ENCODE assay signal across 13 cellular contexts in the genomic region with DNA sequence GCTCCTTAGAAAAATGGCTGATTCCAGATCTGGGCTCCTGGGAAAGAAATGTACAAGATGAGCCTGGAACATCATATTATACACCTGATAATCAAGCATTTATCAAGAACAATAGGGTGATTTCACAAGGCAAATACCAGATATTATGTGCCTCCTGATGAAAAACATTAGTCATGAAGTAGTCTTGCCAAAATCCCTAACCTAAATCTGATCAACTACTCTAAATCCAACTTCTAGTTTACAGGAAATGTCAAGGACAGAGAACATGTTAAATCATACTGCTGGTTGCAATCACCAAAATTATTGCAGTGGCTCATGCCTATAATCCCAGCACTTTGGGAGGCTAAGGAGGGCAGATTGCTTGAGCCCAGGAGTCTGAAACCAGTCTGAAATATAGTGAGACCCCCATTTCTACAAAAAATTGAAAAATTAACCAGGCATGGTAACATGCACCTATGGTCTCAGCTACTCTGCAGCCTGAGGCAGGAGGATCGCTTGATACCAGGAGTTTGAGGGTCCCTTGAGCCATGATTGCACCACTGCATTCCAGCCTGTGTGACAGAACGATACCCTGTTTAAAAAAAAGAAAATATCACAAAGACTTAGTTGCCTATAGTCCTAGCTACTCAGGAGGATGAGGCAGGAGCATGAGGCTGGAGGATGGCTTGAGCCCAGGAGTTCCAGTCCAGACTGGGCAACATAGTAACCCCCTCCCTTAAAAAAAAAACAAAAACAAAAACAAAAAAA. TPM values are rescaled to one million over a fixed set of nuclear protein-coding genes. Genes with fewer than 3 reads are reported as not detected.
DNase-seq lines count a peak whose midpoint lies in the region; ATAC-seq and TF ChIP-seq lines count a peak whose summit lies in the region.
"Had no signal": no experiment of that assay in that cellular context is flagged by ENCODE, and none has a peak within 500 bp of the region (broad histone marks: within the 10 kb centered on the region; RNA-seq: fewer than 3 reads in every experiment).

No MANE protein-coding gene starts in this region.

- intact Hi-C loops in posterior vena cava (cut with DNase I) = loop anchor here in 1 of 2 donors (10.0 kb wide), 1 partner anchor 53 kb away; no protein-coding TSS in a partner anchor

- H3K36me3 Mint-ChIP-seq in activated T-cell treated with anti-CD3 and anti-CD28 coated beads, Interleukin-2, amount 50 U/mL, for 72 hours (ENCODE audit: insufficient read depth in 2 of 2) = peaks cover 5 to 13% of the 10 kb centered on the region in 2 donors
- H3K36me3 Mint-ChIP-seq in activated T-cell treated with anti-CD3 and anti-CD28 coated beads, Interleukin-2, amount 50 U/mL, for 4 hours (ENCODE audit: insufficient read depth) = no peaks in the 10 kb centered on the region
- H3K36me3 Mint-ChIP-seq in glutamatergic neuron (ENCODE audit: unreplicated experiment) = peaks cover 3% of the 10 kb centered on the region

- peaks cover 39% of the 10 kb centered on the region for H3K27me3 Mint-ChIP-seq in activated T-cell treated with anti-CD3 and anti-CD28 coated beads, Interleukin-2, amount 50 U/mL, for 72 hours (ENCODE audit: low read depth)
- H3K27me3 Mint-ChIP-seq in activated T-cell treated with anti-CD3 and anti-CD28 coated beads, Interleukin-2, amount 50 U/mL, for 4 hours (ENCODE audit: low read depth) = peaks cover 5% of the 10 kb centered on the region
- H3K27me3 Mint-ChIP-seq in glutamatergic neuron (ENCODE audit: unreplicated experiment) = peaks cover 3% of the 10 kb centered on the region

- no peak for ATAC-seq in activated T-cell treated with anti-CD3 and anti-CD28 coated beads, Interleukin-2, amount 50 U/mL, for 72 hours (replicated peaks in 1 of 2)
- no peak for ATAC-seq in activated T-cell treated with anti-CD3 and anti-CD28 coated beads, Interleukin-2, amount 50 U/mL, for 4 hours
- no peak for ATAC-seq in GM18873 (IDR thresholded peaks at IDR 0.05; ENCODE audit: low FRiP score, unreplicated experiment)
- ATAC-seq: Panc1 had no signal

- no peak overlapping the region for H3K4me3 ChIP-seq in skeletal muscle cell (ENCODE audit: low read depth, low read length)

- no peak for DNase-seq in activated T-cell treated with anti-CD3 and anti-CD28 coated beads, Interleukin-2, amount 50 U/mL, for 72 hours
- no peak for DNase-seq in activated T-cell treated with anti-CD3 and anti-CD28 coated beads, Interleukin-2, amount 50 U/mL, for 4 hours
- DNase-seq in amniotic epithelial cell (ENCODE audit: low read depth) = peak; percentile 68
- DNase-seq in fibroblast of the conjunctiva (ENCODE audit: low read depth) = peak; percentile 57
- DNase-seq in skeletal muscle cell (ENCODE audit: low read depth) = peak; percentile 81
- no peak for DNase-seq in posterior vena cava (ENCODE audit: low spot score)
- DNase-seq in glutamatergic neuron = no peak
- DNase-seq: 8988T, amniotic stem cell, DMS79 treated with DMSO at 0.1 percent for 48 hours, small intestine had no signal

- H3K9me3 Mint-ChIP-seq in activated T-cell treated with anti-CD3 and anti-CD28 coated beads, Interleukin-2, amount 50 U/mL, for 72 hours = peaks cover 2 to 4% of the 10 kb centered on the region in 2 donors
- peaks cover 3% of the 10 kb centered on the region for H3K9me3 Mint-ChIP-seq in activated T-cell treated with anti-CD3 and anti-CD28 coated beads, Interleukin-2, amount 50 U/mL, for 4 hours
- H3K9me3 Mint-ChIP-seq in glutamatergic neuron (ENCODE audit: unreplicated experiment) = no peaks in the 10 kb centered on the region

- H3K4me1 Mint-ChIP-seq in activated T-cell treated with anti-CD3 and anti-CD28 coated beads, Interleukin-2, amount 50 U/mL, for 72 hours (ENCODE audit: low read depth) = peaks cover 44% of the 10 kb centered on the region
- peaks cover 32% of the 10 kb centered on the region for H3K4me1 Mint-ChIP-seq in activated T-cell treated with anti-CD3 and anti-CD28 coated beads, Interleukin-2, amount 50 U/mL, for 4 hours (ENCODE audit: low read depth)
- no peaks in the 10 kb centered on the region for H3K4me1 Mint-ChIP-seq in glutamatergic neuron (ENCODE audit: low read depth, unreplicated experiment)

- no peak for TF ChIP-seq CTCF in glutamatergic neuron (IDR thresholded peaks at IDR 0.05; ENCODE audit: partially characterized antibody, unreplicated experiment)

- H3K27ac Mint-ChIP-seq in activated T-cell treated with anti-CD3 and anti-CD28 coated beads, Interleukin-2, amount 50 U/mL, for 72 hours = no peak overlapping the region
- H3K27ac Mint-ChIP-seq in glutamatergic neuron (ENCODE audit: unreplicated experiment) = no peak overlapping the region

- peak overlapping the region; percentile 63 to 69 for H3K4me3 Mint-ChIP-seq in activated T-cell treated with anti-CD3 and anti-CD28 coated beads, Interleukin-2, amount 50 U/mL, for 72 hours
- no peak overlapping the region for H3K4me3 Mint-ChIP-seq in activated T-cell treated with anti-CD3 and anti-CD28 coated beads, Interleukin-2, amount 50 U/mL, for 4 hours
- H3K4me3 Mint-ChIP-seq in glutamatergic neuron (ENCODE audit: unreplicated experiment) = no peak overlapping the region

RNA-seq across cellular contexts. Expression of a gene that starts 34.9 kb away (rescaled TPM):
- total RNA-seq in activated T-cell treated with anti-CD3 and anti-CD28 coated beads, Interleukin-2, amount 50 U/mL, for 72 hours = 100 to 1,000 TPM in 1 of 2 donors, 10 to 100 TPM in 1; 97.7 to 121 TPM
- total RNA-seq in activated T-cell treated with anti-CD3 and anti-CD28 coated beads, Interleukin-2, amount 50 U/mL, for 4 hours = 100 to 1,000 TPM; 186 to 209 (median 188) TPM
- total RNA-seq in posterior vena cava (100 to 1,000 TPM in 1 of 2 donors, 10 to 100 TPM in 1; 86.3 to 152 TPM), glutamatergic neuron (ENCODE audit: unreplicated experiment) (41.6 TPM)

Comparison
In these comparisons a context has a peak if more than half of its experiments do, and no peak if none do; other contexts are left out.
1. H3K4me3 Mint-ChIP-seq: peak in activated T-cell treated with anti-CD3 and anti-CD28 coated beads, Interleukin-2, amount 50 U/mL, for 72 hours (2 of 2); none in activated T-cell treated with anti-CD3 and anti-CD28 coated beads, Interleukin-2, amount 50 U/mL, for 4 hours (single experiment) and glutamatergic neuron (single experiment).
2. DNase-seq: peak in amniotic epithelial cell (single experiment), fibroblast of the conjunctiva (single experiment) and skeletal muscle cell (single experiment); none in activated T-cell treated with anti-CD3 and anti-CD28 coated beads, Interleukin-2, amount 50 U/mL, for 72 hours (0 of 2), activated T-cell treated with anti-CD3 and anti-CD28 coated beads, Interleukin-2, amount 50 U/mL, for 4 hours (single experiment), posterior vena cava (single experiment) and glutamatergic neuron (single experiment).